In the genomic region with DNA sequence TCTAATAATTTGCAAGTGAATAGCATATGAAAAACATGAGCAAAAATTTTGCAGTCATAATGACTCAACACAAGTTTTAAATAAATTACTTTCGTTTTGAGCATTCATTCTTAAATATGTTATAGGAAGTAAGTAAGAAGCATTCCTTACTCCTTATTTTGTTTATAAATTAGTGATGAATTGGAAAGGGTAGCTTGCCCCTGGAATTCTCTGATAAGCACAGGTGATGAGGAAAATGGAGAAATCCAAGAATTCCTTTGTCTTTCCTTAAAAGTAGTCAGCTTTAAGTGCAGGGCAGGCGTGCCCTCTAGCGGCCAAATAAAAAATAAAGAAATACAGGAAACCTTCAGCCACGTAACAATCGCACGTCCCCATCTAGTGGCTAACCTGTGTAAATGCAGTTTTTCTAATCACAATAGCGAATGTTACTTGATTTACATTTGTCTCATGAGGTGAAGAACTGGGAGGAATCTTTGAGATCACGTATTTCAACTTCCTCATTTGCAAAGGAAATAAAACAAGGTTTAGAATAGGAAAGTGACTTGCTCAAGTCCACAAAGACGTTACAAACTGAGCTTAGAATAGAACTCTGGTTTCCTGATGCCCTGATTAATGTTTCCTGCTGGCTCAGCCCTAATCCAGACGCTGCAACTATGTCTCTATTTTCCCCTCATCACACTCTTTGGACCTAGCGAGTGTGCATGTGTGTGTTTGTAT, we compare ENCODE assay signal across 8 cellular contexts. TPM values are rescaled to one million over a fixed set of nuclear protein-coding genes. Genes with fewer than 3 reads are reported as not detected.
A peak's percentile ranks its signal among the peaks of the same experiment; 100 is the strongest.
DNase-seq lines count a peak whose midpoint lies in the region; ATAC-seq and FAIRE-seq lines count a peak whose summit lies in the region.

No MANE protein-coding gene starts in this region.

- H3K4me3 Mint-ChIP-seq in dendritic cell treated with granulocyte-macrophage colony-stimulating factor and Interleukin-4, amounts not matched to agents 40 ng/mL and 50 ng/mL, for 4 days: peak overlapping the region; percentile 54

- H3K56ac ChIP-seq in mesendoderm (ENCODE audit: low read length): no peak overlapping the region

- no peak overlapping the region for H4K5ac ChIP-seq in mesendoderm (ENCODE audit: low read length)

- peaks cover 11% of the 10 kb centered on the region for H3K9me3 Mint-ChIP-seq in dendritic cell treated with granulocyte-macrophage colony-stimulating factor and Interleukin-4, amounts not matched to agents 40 ng/mL and 50 ng/mL, for 4 days

- H3K36me3 Mint-ChIP-seq in dendritic cell treated with granulocyte-macrophage colony-stimulating factor and Interleukin-4, amounts not matched to agents 40 ng/mL and 50 ng/mL, for 4 days (ENCODE audit: low read depth): no peaks in the 10 kb centered on the region

- peaks cover 51% of the 10 kb centered on the region for H3K4me1 Mint-ChIP-seq in dendritic cell treated with granulocyte-macrophage colony-stimulating factor and Interleukin-4, amounts not matched to agents 40 ng/mL and 50 ng/mL, for 4 days (ENCODE audit: low read depth)

- no peaks in the 10 kb centered on the region for H3K4me1 ChIP-seq in mesendoderm (ENCODE audit: control insufficient read depth, low read depth, low read length)

- H3K27me3 Mint-ChIP-seq in dendritic cell treated with granulocyte-macrophage colony-stimulating factor and Interleukin-4, amounts not matched to agents 40 ng/mL and 50 ng/mL, for 4 days: no peaks in the 10 kb centered on the region

- no peaks in the 10 kb centered on the region for H3K79me1 ChIP-seq in mesendoderm (ENCODE audit: low read length)

- FAIRE-seq in A204.1 (lab: Jason Lieb, UNC) (peak; percentile 93), TTC549 (lab: Jason Lieb, UNC) (peak; percentile 93)

- no peak overlapping the region for H2BK120ac ChIP-seq in mesendoderm (ENCODE audit: low read depth, low read length)

- H3K23ac ChIP-seq in mesendoderm (ENCODE audit: low read length): no peak overlapping the region

- H2BK15ac ChIP-seq in mesendoderm (replicated peaks; ENCODE audit: low read depth): no peak overlapping the region

- H3K36me3 ChIP-seq in mesendoderm (ENCODE audit: control insufficient read depth, insufficient read depth, low read length): no peaks in the 10 kb centered on the region

- no peak overlapping the region for H3K27ac ChIP-seq in mesendoderm (ENCODE audit: low read depth, low read length)

- no peak overlapping the region for H3K4ac ChIP-seq in mesendoderm (ENCODE audit: low read depth, low read length)

- ATAC-seq in GM18873 (IDR thresholded peaks at IDR 0.05; ENCODE audit: low FRiP score, unreplicated experiment): peak; percentile 91
- ATAC-seq in HG03135 (IDR thresholded peaks at IDR 0.05; ENCODE audit: unreplicated experiment): peak; percentile 86

- no peak overlapping the region for H3K4me2 ChIP-seq in mesendoderm (ENCODE audit: low read length)

- no peak overlapping the region for H2AK5ac ChIP-seq in mesendoderm (ENCODE audit: low read length)

- H4K8ac ChIP-seq in mesendoderm (ENCODE audit: low read depth, low read length): no peak overlapping the region

- no peak overlapping the region for H2BK5ac ChIP-seq in mesendoderm (ENCODE audit: low read length)

- H3K4me3 ChIP-seq in mesendoderm (ENCODE audit: low read length): no peak overlapping the region

- DNase-seq in mesendoderm (peak; percentile 84), OCI-M2 (lab: John Stamatoyannopoulos, UW; ENCODE audit: unreplicated experiment) (no peak)
- DNase-seq in stimulated activated CD8-positive, alpha-beta memory T cell treated with anti-CD3 and anti-CD28 coated beads, Interleukin-4, amount 100 ng/mL, for 4 hours (ENCODE audit: low read depth in 2 of 2, low spot score in 1 of 2): peak; percentile 7 to 20

- no peak overlapping the region for H3K9ac ChIP-seq in mesendoderm (ENCODE audit: low read length)

- H3K79me2 ChIP-seq in mesendoderm (ENCODE audit: control insufficient read depth, insufficient read depth, low read length): no peaks in the 10 kb centered on the region

- WGBS in mesendoderm (ENCODE audit: extremely low coverage, insufficient coverage, low lambda C conversion rate): no CpG with 5 or more reads among the region's 11 CpGs

- H3K27ac Mint-ChIP-seq in dendritic cell treated with granulocyte-macrophage colony-stimulating factor and Interleukin-4, amounts not matched to agents 40 ng/mL and 50 ng/mL, for 4 days: peak overlapping the region; percentile 92

- no peak overlapping the region for H3K18ac ChIP-seq in mesendoderm (ENCODE audit: low read length)

- intact Hi-C loops in dendritic cell treated with granulocyte-macrophage colony-stimulating factor and Interleukin-4, amounts not matched to agents 40 ng/mL and 50 ng/mL, for 4 days (cut with micrococcal nuclease): loop anchor here (2.0 to 5.0 kb wide), 4 partner anchors 141 to 308 kb away; no protein-coding TSS in a partner anchor

- H3K27me3 ChIP-seq in mesendoderm (ENCODE audit: insufficient read depth, low read length, poor library complexity): no peaks in the 10 kb centered on the region

RNA-seq across cellular contexts. Expression of gene ZNG1B, which starts 47.2 kb away (rescaled TPM):
- 36.8 TPM for polyA plus RNA-seq in mesendoderm (2013, experiment 1 of 2)
- 36.0 TPM for polyA plus RNA-seq in mesendoderm (2013, experiment 2 of 2)
